11 cellular contexts compared by ENCODE assay signal in genomic region chr1:24556414-24556795, GRCh38. TPM values are rescaled to one million over a fixed set of nuclear protein-coding genes. Genes with fewer than 3 reads are reported as not detected.
A peak's percentile ranks its signal among the peaks of the same experiment; 100 is the strongest.
DNase-seq lines count a peak whose midpoint lies in the region; ATAC-seq, FAIRE-seq and TF ChIP-seq lines count a peak whose summit lies in the region.
"Had no signal": no experiment of that assay in that cellular context is flagged by ENCODE, and none has a peak within 500 bp of the region (broad histone marks: within the 10 kb centered on the region; RNA-seq: fewer than 3 reads in every experiment).

No MANE protein-coding gene starts in this region.

- H3K4me3 ChIP-seq in PC-3 (ENCODE audit: low read length): peak overlapping the region; percentile 63
- peak overlapping the region; percentile 50 for H3K4me3 ChIP-seq in epithelial cell of proximal tubule (ENCODE audit: low read depth, low read length)
- peak overlapping the region; percentile 35 to 64 (median 54) for H3K4me3 ChIP-seq in pancreas
- H3K4me3 ChIP-seq: ovary had no signal

- H3K4me1 ChIP-seq in ES-I3 (ENCODE audit: insufficient read depth, low read length): peaks cover 3% of the 10 kb centered on the region; the same call in 1 of the 2 replicates
- peaks cover 19% of the 10 kb centered on the region for H3K4me1 ChIP-seq in PC-3 (ENCODE audit: insufficient read depth, low read length)
- peaks cover 3 to 18% (median 14%) of the 10 kb centered on the region in 3 donors for H3K4me1 ChIP-seq in pancreas

- POLR2A ChIA-PET in PC-3 (lab: Charles Lee; ENCODE audit: unreplicated experiment): no interaction called here

- H3K27ac ChIP-seq in PC-3 (ENCODE audit: low read length) (no peak overlapping the region), pancreas (peak overlapping the region; percentile 48 to 86 (median 78))
- H3K27ac ChIP-seq: ovary had no signal

- DNase-seq in PC-3 (no peak), epithelial cell of proximal tubule (ENCODE audit: low read depth) (no peak), pancreas (peak in 1 of 6 donors; percentile 50), NCI-H510A (lab: John Stamatoyannopoulos, UW) (no peak), NCI-H345 (lab: John Stamatoyannopoulos, UW) (no peak), NCI-H1048 (lab: John Stamatoyannopoulos, UW) (no peak)

- BruUV-seq in PC-3 (replicated peaks; lab: Mats Ljungman, UMichigan): no TSS peak

- ATAC-seq in PC-3: no peak
- no peak for ATAC-seq in pancreas
- no peak for ATAC-seq in HG03457 (IDR thresholded peaks at IDR 0.05; ENCODE audit: unreplicated experiment)

- no peaks in the 10 kb centered on the region for H3F3A ChIP-seq in PC-3 (ENCODE audit: low read length, unreplicated experiment)

- H3K27me3 ChIP-seq in PC-3 (ENCODE audit: low read length) (no peaks in the 10 kb centered on the region), pancreas (no peaks in the 10 kb centered on the region)
- H3K27me3 ChIP-seq: ovary had no signal

- H3K4me2 ChIP-seq in PC-3 (ENCODE audit: low read length): peak overlapping the region; percentile 85

- intact Hi-C loops in PC-3 (cut with micrococcal nuclease): no loop called here
- intact Hi-C loops in pancreas (cut with DNase I): no loop called here

- H3K36me3 ChIP-seq in ES-I3 (ENCODE audit: insufficient read depth, low read length): no peaks in the 10 kb centered on the region
- no peaks in the 10 kb centered on the region for H3K36me3 ChIP-seq in PC-3 (ENCODE audit: low read depth, low read length)
- no peaks in the 10 kb centered on the region for H3K36me3 ChIP-seq in pancreas
- H3K36me3 ChIP-seq: ovary had no signal

- no peaks in the 10 kb centered on the region for H4K20me1 ChIP-seq in PC-3 (ENCODE audit: low read length)

- 22 to 29% methylated on average over 19 of the region's 19 CpGs for WGBS in pancreas, 2 donors

- no peaks in the 10 kb centered on the region for H3K9me3 ChIP-seq in ES-I3 (ENCODE audit: control insufficient read depth, insufficient read depth, low read length)
- H3K9me3 ChIP-seq in PC-3 (ENCODE audit: low read length): no peaks in the 10 kb centered on the region
- no peaks in the 10 kb centered on the region for H3K9me3 ChIP-seq in pancreas
- H3K9me3 ChIP-seq: ovary had no signal

- peak overlapping the region; percentile 87 for H2AFZ ChIP-seq in PC-3 (ENCODE audit: low read length)

- no peak for FAIRE-seq in pancreas (lab: Jason Lieb, UNC)

- CTCF ChIA-PET in PC-3 (lab: Charles Lee): no interaction called here

- TF ChIP-seq CTCF in PC-3 (conservative IDR thresholded peaks at IDR 0.05; ENCODE audit: low read depth, low read length) (no peak), epithelial cell of proximal tubule (conservative IDR thresholded peaks at IDR 0.05; ENCODE audit: low read depth, low read length) (no peak), pancreas (IDR thresholded peaks at IDR 0.05) (no peak)

- no peaks in the 10 kb centered on the region for H3K79me2 ChIP-seq in PC-3 (ENCODE audit: low read length)

- no peaks in the 10 kb centered on the region for H3K9me2 ChIP-seq in PC-3 (replicated peaks; ENCODE audit: low read length)

- H3K9ac ChIP-seq in ES-I3 (ENCODE audit: low read depth, low read length) (peak overlapping the region; percentile 62; the same call in 1 of the 2 replicates), PC-3 (ENCODE audit: low read length) (no peak overlapping the region)

RNA-seq across cellular contexts. Expression of gene NCMAP, which starts 0.5 kb away (rescaled TPM):
- total RNA-seq in PC-3 (2014; rRNA removed) (1.2 and 1.8 TPM in 2 replicates), epithelial cell of proximal tubule (0.80 and 2.2 TPM in 2 replicates), pancreas (10 to 100 TPM in 3 of 6 donors, 1 to 10 TPM in 3; 6.9 to 24.7 (median 11.8) TPM)
- polyA plus RNA-seq in pancreas: 1 to 10 TPM; 6.3 to 9.7 TPM
- total RNA-seq: dermis microvascular lymphatic vessel endothelial cell; T-helper 2 cell treated with Interferon-gamma antibody and Interleukin-4, amounts not matched to agents 100 ng/mL and 5 ng/mL, for 36 hours had no signal

RNA-seq across cellular contexts. Expression of gene RCAN3, which starts 53.8 kb away (rescaled TPM):
- 23.0 and 25.6 TPM in 2 replicates for total RNA-seq in PC-3 (2014; rRNA removed)
- total RNA-seq in epithelial cell of proximal tubule: 13.5 and 17.6 TPM in 2 replicates
- total RNA-seq in pancreas: 10 to 100 TPM; 11.5 to 14.2 (median 12.4) TPM
- 10 to 100 TPM in 1 of 2 donors, 1 to 10 TPM in 1; 4.0 to 11.6 TPM for polyA plus RNA-seq in pancreas
